13 cellular contexts compared by ENCODE assay signal in the genomic region with DNA sequence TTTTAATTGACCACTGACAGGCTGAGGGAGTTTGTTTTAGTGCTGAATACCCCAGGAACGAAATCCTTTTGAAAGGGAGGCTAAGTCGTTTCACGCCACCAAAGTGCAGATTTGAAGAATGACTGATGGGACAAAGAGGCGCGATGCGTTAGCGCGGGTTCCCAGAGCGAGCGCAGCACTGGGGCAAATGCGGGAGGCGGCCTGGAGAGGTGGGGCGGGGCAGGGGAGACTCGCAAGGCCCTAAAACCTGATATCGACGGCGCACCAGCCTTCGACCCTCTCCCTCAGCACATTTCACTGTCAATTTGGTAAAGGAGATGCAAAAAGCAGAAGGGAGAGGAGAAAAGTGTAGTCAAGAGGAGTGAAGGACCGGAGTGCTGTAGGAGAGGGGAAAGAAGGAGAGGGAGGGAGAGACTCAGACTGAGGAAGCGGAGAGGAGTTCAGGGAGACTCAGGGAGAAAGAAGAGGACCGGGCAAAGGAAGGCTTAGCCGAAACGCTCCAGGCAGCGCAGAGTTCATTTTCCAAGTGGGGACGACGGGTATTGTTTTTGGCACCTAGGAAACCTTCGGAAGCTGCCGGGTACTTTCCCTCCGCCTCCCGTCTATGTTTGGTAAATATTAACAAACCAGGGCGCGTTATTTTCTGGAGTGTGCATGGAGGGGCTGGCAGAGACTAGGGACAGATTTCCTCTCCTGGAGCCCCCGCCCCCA. TPM values are rescaled to one million over a fixed set of nuclear protein-coding genes. Genes with fewer than 3 reads are reported as not detected.
DNase-seq lines count a peak whose midpoint lies in the region; ATAC-seq lines count a peak whose summit lies in the region.
"Had no signal": no experiment of that assay in that cellular context is flagged by ENCODE, and none has a peak within 500 bp of the region (broad histone marks: within the 10 kb centered on the region; RNA-seq: fewer than 3 reads in every experiment).

No MANE protein-coding gene starts in this region.

- under 1% methylated on average over 33 of the region's 33 CpGs for WGBS in HUES64

- peaks cover 80% of the 10 kb centered on the region for H3K4me1 Mint-ChIP-seq in activated CD8-positive, alpha-beta memory T cell treated with anti-CD3 and anti-CD28 coated beads, Interleukin-2, amount 10 ng/mL, durations not matched to agents 7 days and 5 days
- H3K4me1 Mint-ChIP-seq in activated CD4-positive, alpha-beta memory T cell treated with anti-CD3 and anti-CD28 coated beads, Interleukin-2, amount 10 ng/mL, durations not matched to agents 7 days and 5 days: peaks cover 90% of the 10 kb centered on the region

- peak overlapping the region; percentile 48 for H3K9ac ChIP-seq in HUES64 (ENCODE audit: low read depth, low read length)
- H3K9ac ChIP-seq: GM23248 had no signal

- no peaks in the 10 kb centered on the region for H3K9me3 Mint-ChIP-seq in activated CD8-positive, alpha-beta memory T cell treated with anti-CD3 and anti-CD28 coated beads, Interleukin-2, amount 10 ng/mL, durations not matched to agents 7 days and 5 days (ENCODE audit: low read depth)
- no peaks in the 10 kb centered on the region for H3K9me3 Mint-ChIP-seq in activated CD4-positive, alpha-beta memory T cell treated with anti-CD3 and anti-CD28 coated beads, Interleukin-2, amount 10 ng/mL, durations not matched to agents 7 days and 5 days

- peak overlapping the region; percentile 76; the same call in 1 of the 2 replicates for H3K27ac ChIP-seq in HUES64 (ENCODE audit: low read depth, low read length)
- H3K27ac ChIP-seq: GM23248 had no signal

- peaks cover 89% of the 10 kb centered on the region for H3K27me3 Mint-ChIP-seq in activated CD8-positive, alpha-beta memory T cell treated with anti-CD3 and anti-CD28 coated beads, Interleukin-2, amount 10 ng/mL, durations not matched to agents 7 days and 5 days
- peaks cover 91% of the 10 kb centered on the region for H3K27me3 Mint-ChIP-seq in activated CD4-positive, alpha-beta memory T cell treated with anti-CD3 and anti-CD28 coated beads, Interleukin-2, amount 10 ng/mL, durations not matched to agents 7 days and 5 days

- H3K27me3 ChIP-seq in HUES64 (ENCODE audit: insufficient read depth, low read length) (peaks cover 96% of the 10 kb centered on the region), neuron (ENCODE audit: insufficient read depth, low read length) (no peaks in the 10 kb centered on the region)

- POLR2A ChIA-PET in activated CD4-positive, alpha-beta memory T cell treated with anti-CD3 and anti-CD28 coated beads, Interleukin-2, amount 10 ng/mL, durations not matched to agents 7 days and 5 days (lab: Charles Lee): no interaction called here

- H3K36me3 ChIP-seq in HUES64 (ENCODE audit: insufficient read depth, low read length) (no peaks in the 10 kb centered on the region), neuron (ENCODE audit: insufficient read depth, low read length) (peaks cover 9% of the 10 kb centered on the region)

- H3K4me1 ChIP-seq in HUES64 (ENCODE audit: insufficient read depth, low read length) (peaks cover 57% of the 10 kb centered on the region), neuron (ENCODE audit: insufficient read depth, low read length) (peaks cover 65% of the 10 kb centered on the region)

- H3K9me3 ChIP-seq in HUES64 (ENCODE audit: insufficient read depth, low read depth, low read length) (no peaks in the 10 kb centered on the region), neuron (ENCODE audit: low read length) (peaks cover 3% of the 10 kb centered on the region)

- H3K36me3 Mint-ChIP-seq in activated CD8-positive, alpha-beta memory T cell treated with anti-CD3 and anti-CD28 coated beads, Interleukin-2, amount 10 ng/mL, durations not matched to agents 7 days and 5 days: peaks cover 17% of the 10 kb centered on the region
- peaks cover 30% of the 10 kb centered on the region for H3K36me3 Mint-ChIP-seq in activated CD4-positive, alpha-beta memory T cell treated with anti-CD3 and anti-CD28 coated beads, Interleukin-2, amount 10 ng/mL, durations not matched to agents 7 days and 5 days (ENCODE audit: low read depth)

- H3K4me3 Mint-ChIP-seq in activated CD8-positive, alpha-beta memory T cell treated with anti-CD3 and anti-CD28 coated beads, Interleukin-2, amount 10 ng/mL, durations not matched to agents 7 days and 5 days: peak overlapping the region; percentile 24
- H3K4me3 Mint-ChIP-seq in activated CD4-positive, alpha-beta memory T cell treated with anti-CD3 and anti-CD28 coated beads, Interleukin-2, amount 10 ng/mL, durations not matched to agents 7 days and 5 days: peak overlapping the region; percentile 56

- CTCF ChIA-PET in activated CD8-positive, alpha-beta memory T cell treated with anti-CD3 and anti-CD28 coated beads, Interleukin-2, amount 10 ng/mL, durations not matched to agents 7 days and 5 days (lab: Charles Lee): interaction anchor here (0.7 to 4.9 kb wide), 3 partner anchors 82 to 312 kb away, joined by 3 to 61 read pairs (median 5); partner anchors contain the start of gene BNIP2
- CTCF ChIA-PET in activated CD4-positive, alpha-beta memory T cell treated with anti-CD3 and anti-CD28 coated beads, Interleukin-2, amount 10 ng/mL, durations not matched to agents 7 days and 5 days (lab: Charles Lee): no interaction called here

- H2AFZ ChIP-seq in neuron (ENCODE audit: low read depth, low read length): no peak overlapping the region
- H2AFZ ChIP-seq: GM23248 had no signal

- DNase-seq in activated CD8-positive, alpha-beta memory T cell treated with anti-CD3 and anti-CD28 coated beads, Interleukin-2, amount 10 ng/mL, durations not matched to agents 7 days and 5 days: no peak
- DNase-seq in activated CD8-positive, alpha-beta memory T cell treated with anti-CD3 and anti-CD28 coated beads for 24 hours: no peak
- peak; percentile 26 for DNase-seq in activated CD4-positive, alpha-beta memory T cell treated with anti-CD3 and anti-CD28 coated beads, Interleukin-2, amount 10 ng/mL, durations not matched to agents 7 days and 5 days
- DNase-seq: GM23248; stimulated activated CD4-positive, alpha-beta T cell treated with anti-CD3 and anti-CD28 coated beads, Interleukin-2, amount 100 ng/mL, for 48 hours had no signal

- peak overlapping the region; percentile 62 for H3K4me3 ChIP-seq in HUES64 (ENCODE audit: low read length)
- peak overlapping the region; percentile 59 for H3K4me3 ChIP-seq in neuron (ENCODE audit: low read length)
- H3K4me3 ChIP-seq: GM23248 had no signal

- no peak for ATAC-seq in activated CD8-positive, alpha-beta memory T cell treated with anti-CD3 and anti-CD28 coated beads, Interleukin-2, amount 10 ng/mL, durations not matched to agents 7 days and 5 days
- ATAC-seq in HG03442 (IDR thresholded peaks at IDR 0.05; ENCODE audit: unreplicated experiment) (no peak), GM18511 (IDR thresholded peaks at IDR 0.05; ENCODE audit: unreplicated experiment) (no peak), HG03095 (IDR thresholded peaks at IDR 0.05; ENCODE audit: unreplicated experiment) (no peak)
- ATAC-seq: esophagus mucosa had no signal

- peak overlapping the region; percentile 30 for H3K27ac Mint-ChIP-seq in activated CD8-positive, alpha-beta memory T cell treated with anti-CD3 and anti-CD28 coated beads, Interleukin-2, amount 10 ng/mL, durations not matched to agents 7 days and 5 days
- peak overlapping the region; percentile 34 for H3K27ac Mint-ChIP-seq in activated CD4-positive, alpha-beta memory T cell treated with anti-CD3 and anti-CD28 coated beads, Interleukin-2, amount 10 ng/mL, durations not matched to agents 7 days and 5 days

RNA-seq across cellular contexts. Expression of gene FOXB1, which starts 3.8 kb away (rescaled TPM):
- total RNA-seq in activated CD8-positive, alpha-beta memory T cell treated with anti-CD3 and anti-CD28 coated beads, Interleukin-2, amount 10 ng/mL, durations not matched to agents 7 days and 5 days: 1 to 10 TPM; 1.2 to 2.8 TPM
- 16.4 TPM for polyA plus RNA-seq in HUES64 (2013, experiment 1 of 2)
- polyA plus RNA-seq in HUES64 (2013, experiment 2 of 2): 23.1 TPM
- total RNA-seq in activated CD4-positive, alpha-beta memory T cell treated with anti-CD3 and anti-CD28 coated beads, Interleukin-2, amount 10 ng/mL, durations not matched to agents 7 days and 5 days: 1 to 10 TPM; 3.7 to 5.2 TPM
- total RNA-seq: esophagus mucosa, GM23248, omental fat pad, RPMI7951 had no signal
- polyA plus RNA-seq: GM23248 had no signal
